9 cellular contexts compared by ENCODE assay signal in the genomic region with DNA sequence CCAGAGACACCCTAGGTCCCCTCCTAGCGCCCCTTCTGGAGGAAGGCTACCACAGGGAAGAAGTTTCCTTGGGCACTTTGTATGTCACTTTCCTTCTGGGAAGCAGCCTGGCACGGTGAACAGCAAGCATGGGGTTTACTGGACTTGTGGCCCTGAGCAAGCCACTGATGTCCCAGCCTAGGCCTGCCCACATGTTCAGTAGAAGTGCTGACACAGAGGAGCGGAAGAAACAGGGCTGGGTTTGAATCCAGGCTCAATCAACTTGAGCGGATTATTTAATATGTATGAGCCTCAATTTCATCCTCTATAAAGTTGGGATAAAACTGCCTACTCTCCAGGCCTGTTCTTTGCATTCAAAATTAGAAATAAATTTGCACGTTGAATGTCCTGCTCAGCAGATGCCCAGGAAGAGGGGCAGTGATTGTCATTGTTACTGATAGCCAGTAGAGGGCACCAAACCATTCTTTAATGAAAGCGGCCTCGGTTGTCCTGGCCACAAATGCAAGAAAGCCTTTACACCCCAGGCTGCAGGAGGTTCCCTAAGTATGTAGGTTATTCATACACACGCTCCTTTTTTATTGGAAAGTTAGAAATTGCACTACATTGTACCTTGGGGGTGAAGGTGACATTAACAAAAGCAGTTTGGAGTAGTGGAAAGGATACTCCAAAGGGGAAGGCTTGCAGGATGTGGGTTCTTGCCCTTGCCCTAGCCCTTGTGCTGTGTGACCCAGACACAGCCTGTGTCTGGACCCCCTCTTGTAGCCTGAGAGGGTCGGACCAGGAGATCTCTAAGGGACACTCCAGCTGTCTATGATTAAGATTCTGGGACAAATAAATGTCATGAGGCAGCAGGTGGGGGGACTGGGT.
DNase-seq lines count a peak whose midpoint lies in the region; ATAC-seq lines count a peak whose summit lies in the region.
"Had no signal": no experiment of that assay in that cellular context is flagged by ENCODE, and none has a peak within 500 bp of the region (broad histone marks: within the 10 kb centered on the region; RNA-seq: fewer than 3 reads in every experiment).

No MANE protein-coding gene starts in this region.

- no peaks in the 10 kb centered on the region for H3K27me3 ChIP-seq in effector memory CD4-positive, alpha-beta T cell (replicated peaks; ENCODE audit: control insufficient read depth, insufficient read depth, low read length, poor library complexity, severe bottlenecking)

- H3K9me3 ChIP-seq in effector memory CD4-positive, alpha-beta T cell (ENCODE audit: control insufficient read depth, low read length): no peaks in the 10 kb centered on the region
- H3K9me3 ChIP-seq: BLaER1 treated with 17β-estradiol and CSF1 and Interleukin-3, amounts not matched to agents 10 nM and 100 nM had no signal

- H3K4me1 ChIP-seq in effector memory CD4-positive, alpha-beta T cell (ENCODE audit: control insufficient read depth, insufficient read depth, low read length, poor library complexity, severe bottlenecking): peaks cover 22% of the 10 kb centered on the region

- DNase-seq in activated CD4-positive, CD25-positive, alpha-beta regulatory T cell treated with anti-CD3 and anti-CD28 coated beads, Interleukin-2, amount 50 U/mL, for 16 hours (ENCODE audit: low read depth, low spot score): peak; percentile 6
- DNase-seq in activated CD4-positive, CD25-positive, alpha-beta regulatory T cell treated with anti-CD3 and anti-CD28 coated beads, Interleukin-2, amount 50 U/mL, for 72 hours: no peak
- DNase-seq in NCI-H510A (lab: John Stamatoyannopoulos, UW): peak; percentile 42
- peak; percentile 50 for DNase-seq in activated CD4-positive, alpha-beta T cell treated with anti-CD3 and anti-CD28 coated beads for 48 hours
- DNase-seq in effector memory CD4-positive, alpha-beta T cell: peak in 2 of 3 donors; percentile 14 to 32
- DNase-seq in medulla oblongata (ENCODE audit: extremely low spot score): peak; percentile 87
- peak; percentile 92 for DNase-seq in superior temporal gyrus (ENCODE audit: extremely low spot score)

- H3K27ac ChIP-seq in effector memory CD4-positive, alpha-beta T cell (ENCODE audit: insufficient read depth, low read length, poor library complexity, severe bottlenecking): no peak overlapping the region
- H3K27ac ChIP-seq: BLaER1 treated with 17β-estradiol and CSF1 and Interleukin-3, amounts not matched to agents 10 nM and 100 nM had no signal

- H3K4me3 ChIP-seq in effector memory CD4-positive, alpha-beta T cell (ENCODE audit: insufficient read depth, low read depth, low read length, poor library complexity, severe bottlenecking): no peak overlapping the region
- H3K4me3 ChIP-seq: BLaER1 treated with 17β-estradiol and CSF1 and Interleukin-3, amounts not matched to agents 10 nM and 100 nM had no signal

- no peaks in the 10 kb centered on the region for H3K36me3 ChIP-seq in effector memory CD4-positive, alpha-beta T cell (ENCODE audit: control insufficient read depth, insufficient read depth, low read length)
- H3K36me3 ChIP-seq: BLaER1 treated with 17β-estradiol and CSF1 and Interleukin-3, amounts not matched to agents 10 nM and 100 nM had no signal

- ATAC-seq in HG03280 (IDR thresholded peaks at IDR 0.05; ENCODE audit: unreplicated experiment): peak; percentile 63
